Comparison of ENCODE assay signal across 16 cellular contexts in the genomic region with DNA sequence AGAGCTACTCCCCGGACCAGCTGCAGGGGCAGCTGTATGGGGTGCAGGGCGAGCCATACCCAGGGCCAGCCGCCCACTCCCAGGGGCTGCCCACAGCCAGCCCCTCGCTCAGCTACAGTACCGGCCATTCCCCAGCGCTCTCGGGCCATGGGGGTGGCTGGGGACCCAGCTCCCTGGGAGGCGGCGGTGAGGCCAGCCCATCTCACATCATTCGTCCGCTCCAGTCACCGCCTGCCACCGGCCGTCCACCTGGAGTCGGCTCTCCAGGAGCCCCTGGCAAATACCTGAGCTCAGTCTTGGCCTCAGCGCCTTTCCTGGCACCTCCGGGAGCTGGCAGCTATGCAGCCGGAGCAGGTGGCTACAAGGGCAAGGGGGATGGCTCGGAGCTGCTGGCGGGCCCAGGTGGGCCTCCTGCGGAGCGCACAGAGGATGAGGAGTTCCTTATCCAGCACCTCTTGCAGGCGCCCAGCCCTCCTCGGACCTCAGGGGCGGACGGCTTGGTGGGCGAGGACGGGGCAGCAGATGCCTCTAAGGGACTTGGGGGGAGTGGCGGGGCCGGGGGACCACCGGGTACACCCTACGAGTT.
"Had no signal": no experiment of that assay in that cellular context is flagged by ENCODE, and none has a peak within 500 bp of the region (broad histone marks: within the 10 kb centered on the region; RNA-seq: fewer than 3 reads in every experiment).

No MANE protein-coding gene starts in this region.

- H3K27ac ChIP-seq: foreskin keratinocyte, skin epidermis, tibial artery, uterus had no signal

- H3K9me3 ChIP-seq: tibial artery, uterus had no signal

- H3K4me3 ChIP-seq: skin epidermis, tibial artery, uterus had no signal

- H3K27me3 ChIP-seq: foreskin keratinocyte, tibial artery, uterus had no signal

- DNase-seq: activated naive CD4-positive, alpha-beta T cell; activated naive CD8-positive, alpha-beta T cell treated with anti-CD3 and anti-CD28 coated beads, Interleukin-2, amount 10 ng/mL, durations not matched to agents 7 days and 5 days; activated T-cell treated with anti-CD3 and anti-CD28 coated beads for 4 hours; effector CD8-positive, alpha-beta T cell; foreskin keratinocyte; glutamatergic neuron; hypothalamus; kidney glomerular epithelial cell; left ventricle myocardium superior; mesendoderm; natural killer cell; stimulated activated CD4-positive, alpha-beta T cell treated with anti-CD3 and anti-CD28 coated beads, Interleukin-4, amount 100 ng/mL, for 24 hours; stimulated activated naive CD4-positive, alpha-beta T cell; tibial artery had no signal

- H3K36me3 ChIP-seq: uterus had no signal
